ENCODE assay signal across 1 cellular context in genomic region chr12:32727237-32727636, GRCh38.
TF ChIP-seq lines count a peak whose summit lies in the region.

No MANE protein-coding gene starts in this region.

TF ChIP-seq in WTC11, 78 proteins besides CTCF, POLR2A, EP300 and RAD21 (continued from another document):
- TF ChIP-seq, protein P1, sequence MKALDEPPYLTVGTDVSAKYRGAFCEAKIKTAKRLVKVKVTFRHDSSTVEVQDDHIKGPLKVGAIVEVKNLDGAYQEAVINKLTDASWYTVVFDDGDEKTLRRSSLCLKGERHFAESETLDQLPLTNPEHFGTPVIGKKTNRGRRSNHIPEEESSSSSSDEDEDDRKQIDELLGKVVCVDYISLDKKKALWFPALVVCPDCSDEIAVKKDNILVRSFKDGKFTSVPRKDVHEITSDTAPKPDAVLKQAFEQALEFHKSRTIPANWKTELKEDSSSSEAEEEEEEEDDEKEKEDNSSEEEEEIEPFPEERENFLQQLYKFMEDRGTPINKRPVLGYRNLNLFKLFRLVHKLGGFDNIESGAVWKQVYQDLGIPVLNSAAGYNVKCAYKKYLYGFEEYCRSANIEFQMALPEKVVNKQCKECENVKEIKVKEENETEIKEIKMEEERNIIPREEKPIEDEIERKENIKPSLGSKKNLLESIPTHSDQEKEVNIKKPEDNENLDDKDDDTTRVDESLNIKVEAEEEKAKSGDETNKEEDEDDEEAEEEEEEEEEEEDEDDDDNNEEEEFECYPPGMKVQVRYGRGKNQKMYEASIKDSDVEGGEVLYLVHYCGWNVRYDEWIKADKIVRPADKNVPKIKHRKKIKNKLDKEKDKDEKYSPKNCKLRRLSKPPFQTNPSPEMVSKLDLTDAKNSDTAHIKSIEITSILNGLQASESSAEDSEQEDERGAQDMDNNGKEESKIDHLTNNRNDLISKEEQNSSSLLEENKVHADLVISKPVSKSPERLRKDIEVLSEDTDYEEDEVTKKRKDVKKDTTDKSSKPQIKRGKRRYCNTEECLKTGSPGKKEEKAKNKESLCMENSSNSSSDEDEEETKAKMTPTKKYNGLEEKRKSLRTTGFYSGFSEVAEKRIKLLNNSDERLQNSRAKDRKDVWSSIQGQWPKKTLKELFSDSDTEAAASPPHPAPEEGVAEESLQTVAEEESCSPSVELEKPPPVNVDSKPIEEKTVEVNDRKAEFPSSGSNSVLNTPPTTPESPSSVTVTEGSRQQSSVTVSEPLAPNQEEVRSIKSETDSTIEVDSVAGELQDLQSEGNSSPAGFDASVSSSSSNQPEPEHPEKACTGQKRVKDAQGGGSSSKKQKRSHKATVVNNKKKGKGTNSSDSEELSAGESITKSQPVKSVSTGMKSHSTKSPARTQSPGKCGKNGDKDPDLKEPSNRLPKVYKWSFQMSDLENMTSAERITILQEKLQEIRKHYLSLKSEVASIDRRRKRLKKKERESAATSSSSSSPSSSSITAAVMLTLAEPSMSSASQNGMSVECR (CRISPR knock-in tag; IDR thresholded peaks at IDR 0.05; ENCODE audit: borderline replicate concordance), result no peak
- no peak for TF ChIP-seq FOXJ3 (CRISPR knock-in tag; IDR thresholded peaks at IDR 0.05; ENCODE audit: borderline replicate concordance)
- no peak for TF ChIP-seq ZNF416 (CRISPR knock-in tag; IDR thresholded peaks at IDR 0.05)
- TF ChIP-seq MAX (CRISPR knock-in tag; IDR thresholded peaks at IDR 0.05), result no peak
- TF ChIP-seq, protein P2, sequence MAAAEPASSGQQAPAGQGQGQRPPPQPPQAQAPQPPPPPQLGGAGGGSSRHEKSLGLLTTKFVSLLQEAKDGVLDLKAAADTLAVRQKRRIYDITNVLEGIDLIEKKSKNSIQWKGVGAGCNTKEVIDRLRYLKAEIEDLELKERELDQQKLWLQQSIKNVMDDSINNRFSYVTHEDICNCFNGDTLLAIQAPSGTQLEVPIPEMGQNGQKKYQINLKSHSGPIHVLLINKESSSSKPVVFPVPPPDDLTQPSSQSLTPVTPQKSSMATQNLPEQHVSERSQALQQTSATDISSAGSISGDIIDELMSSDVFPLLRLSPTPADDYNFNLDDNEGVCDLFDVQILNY (CRISPR knock-in tag; IDR thresholded peaks at IDR 0.05), result no peak
- TF ChIP-seq, protein P3, sequence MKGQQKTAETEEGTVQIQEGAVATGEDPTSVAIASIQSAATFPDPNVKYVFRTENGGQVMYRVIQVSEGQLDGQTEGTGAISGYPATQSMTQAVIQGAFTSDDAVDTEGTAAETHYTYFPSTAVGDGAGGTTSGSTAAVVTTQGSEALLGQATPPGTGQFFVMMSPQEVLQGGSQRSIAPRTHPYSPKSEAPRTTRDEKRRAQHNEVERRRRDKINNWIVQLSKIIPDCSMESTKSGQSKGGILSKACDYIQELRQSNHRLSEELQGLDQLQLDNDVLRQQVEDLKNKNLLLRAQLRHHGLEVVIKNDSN (CRISPR knock-in tag; IDR thresholded peaks at IDR 0.05), result no peak
- no peak for TF ChIP-seq ZNF281 (CRISPR knock-in tag; IDR thresholded peaks at IDR 0.05)
- no peak for TF ChIP-seq JAZF1 (CRISPR knock-in tag; IDR thresholded peaks at IDR 0.05)
- TF ChIP-seq, protein P4, sequence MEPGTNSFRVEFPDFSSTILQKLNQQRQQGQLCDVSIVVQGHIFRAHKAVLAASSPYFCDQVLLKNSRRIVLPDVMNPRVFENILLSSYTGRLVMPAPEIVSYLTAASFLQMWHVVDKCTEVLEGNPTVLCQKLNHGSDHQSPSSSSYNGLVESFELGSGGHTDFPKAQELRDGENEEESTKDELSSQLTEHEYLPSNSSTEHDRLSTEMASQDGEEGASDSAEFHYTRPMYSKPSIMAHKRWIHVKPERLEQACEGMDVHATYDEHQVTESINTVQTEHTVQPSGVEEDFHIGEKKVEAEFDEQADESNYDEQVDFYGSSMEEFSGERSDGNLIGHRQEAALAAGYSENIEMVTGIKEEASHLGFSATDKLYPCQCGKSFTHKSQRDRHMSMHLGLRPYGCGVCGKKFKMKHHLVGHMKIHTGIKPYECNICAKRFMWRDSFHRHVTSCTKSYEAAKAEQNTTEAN (CRISPR knock-in tag; IDR thresholded peaks at IDR 0.05), result no peak
- no peak for TF ChIP-seq ZNF396 (CRISPR knock-in tag; IDR thresholded peaks at IDR 0.05; ENCODE audit: borderline replicate concordance)
- no peak for TF ChIP-seq ZNF219 (CRISPR knock-in tag; IDR thresholded peaks at IDR 0.05; ENCODE audit: borderline replicate concordance)
- no peak for TF ChIP-seq NFYB (CRISPR knock-in tag; conservative IDR thresholded peaks at IDR 0.05; ENCODE audit: low read depth)
- no peak for TF ChIP-seq ZNF423 (CRISPR knock-in tag; IDR thresholded peaks at IDR 0.05)
- no peak for TF ChIP-seq GABPB1 (CRISPR knock-in tag; IDR thresholded peaks at IDR 0.05)
